ENCODE assay signal across 1 cellular context in the genomic region with DNA sequence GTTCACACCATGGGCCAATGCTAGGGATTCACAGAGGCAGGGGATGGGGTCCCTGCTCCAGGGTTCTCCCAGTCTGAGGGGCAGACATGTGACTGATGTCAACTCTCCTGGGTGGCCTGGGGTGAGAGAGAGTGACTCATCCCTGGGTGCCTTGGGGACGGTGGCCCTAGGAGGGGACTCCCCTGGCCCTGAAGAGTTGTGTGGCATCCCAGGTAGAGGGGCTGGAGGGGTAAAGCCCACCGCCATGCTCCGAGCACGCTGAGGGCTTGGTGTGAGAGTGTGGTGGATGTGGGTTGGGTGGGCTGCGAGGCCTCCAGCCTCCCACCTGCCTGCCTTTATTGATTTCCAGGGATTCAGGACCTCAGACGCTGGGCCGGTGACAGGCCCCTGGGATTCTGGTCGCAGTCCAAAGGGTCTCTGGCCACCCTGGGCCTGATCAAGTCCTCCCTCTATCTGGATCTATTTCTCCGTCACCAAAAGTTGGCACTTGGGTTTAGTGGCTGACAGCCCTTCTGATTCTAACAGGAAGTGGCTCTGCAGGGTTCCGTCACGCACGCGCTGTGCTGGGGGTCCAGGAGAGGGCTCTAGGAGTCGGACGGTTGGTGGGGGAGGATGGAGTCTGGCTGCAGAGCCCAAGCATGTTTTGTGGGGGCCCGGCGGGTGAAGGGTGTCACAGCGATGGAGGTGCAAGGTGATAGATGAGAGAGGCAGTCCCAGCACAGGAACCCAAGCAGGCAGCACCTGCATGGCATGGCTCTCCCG.
TF ChIP-seq lines count a peak whose summit lies in the region.

No MANE protein-coding gene starts in this region.

TF ChIP-seq in IMR-90, 13 proteins besides CTCF, POLR2A, EP300 and RAD21:
- TF ChIP-seq RCOR1 (IDR thresholded peaks at IDR 0.05; ENCODE audit: insufficient replicate concordance, low read length) (no peak), BHLHE40 (IDR thresholded peaks at IDR 0.05; ENCODE audit: low read depth, low read length) (no peak), RFX5 (IDR thresholded peaks at IDR 0.05; ENCODE audit: low read depth, low read length) (no peak), MAZ (IDR thresholded peaks at IDR 0.05; ENCODE audit: borderline replicate concordance, low read depth, low read length) (no peak), CHD1 (IDR thresholded peaks at IDR 0.05; ENCODE audit: low read depth, low read length) (no peak), NFE2L2 (IDR thresholded peaks at IDR 0.05; ENCODE audit: low read depth, low read length) (no peak), SMC3 (IDR thresholded peaks at IDR 0.05; ENCODE audit: low read depth, low read length) (no peak), MAFK (IDR thresholded peaks at IDR 0.05; ENCODE audit: low read depth, low read length) (no peak), CEBPB (IDR thresholded peaks at IDR 0.05; ENCODE audit: low read depth, low read length) (no peak), USF2 (IDR thresholded peaks at IDR 0.05; ENCODE audit: low read depth, low read length) (no peak), MXI1 (IDR thresholded peaks at IDR 0.05; ENCODE audit: borderline replicate concordance, low read depth, low read length) (no peak), FOS (IDR thresholded peaks at IDR 0.05; ENCODE audit: low read depth, low read length) (no peak)
- TF ChIP-seq, protein P1, sequence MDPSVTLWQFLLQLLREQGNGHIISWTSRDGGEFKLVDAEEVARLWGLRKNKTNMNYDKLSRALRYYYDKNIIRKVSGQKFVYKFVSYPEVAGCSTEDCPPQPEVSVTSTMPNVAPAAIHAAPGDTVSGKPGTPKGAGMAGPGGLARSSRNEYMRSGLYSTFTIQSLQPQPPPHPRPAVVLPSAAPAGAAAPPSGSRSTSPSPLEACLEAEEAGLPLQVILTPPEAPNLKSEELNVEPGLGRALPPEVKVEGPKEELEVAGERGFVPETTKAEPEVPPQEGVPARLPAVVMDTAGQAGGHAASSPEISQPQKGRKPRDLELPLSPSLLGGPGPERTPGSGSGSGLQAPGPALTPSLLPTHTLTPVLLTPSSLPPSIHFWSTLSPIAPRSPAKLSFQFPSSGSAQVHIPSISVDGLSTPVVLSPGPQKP (IDR thresholded peaks at IDR 0.05; ENCODE audit: borderline replicate concordance, low read depth, low read length) = no peak
